25 cellular contexts compared by ENCODE assay signal in genomic region chr7:76230214-76230613, GRCh38. TPM values are rescaled to one million over a fixed set of nuclear protein-coding genes. Genes with fewer than 3 reads are reported as not detected.
"Had no signal": no experiment of that assay in that cellular context is flagged by ENCODE, and none has a peak within 500 bp of the region (broad histone marks: within the 10 kb centered on the region; RNA-seq: fewer than 3 reads in every experiment).

No MANE protein-coding gene starts in this region.

- H3K36me3 Mint-ChIP-seq: mesothelial cell of epicardium had no signal

- H3K27ac ChIP-seq: colonic mucosa, esophagus muscularis mucosa, foreskin keratinocyte, gastroesophageal sphincter, heart right ventricle, left lung, lower lobe of right lung had no signal

- FAIRE-seq: endothelial cell of umbilical vein, frontal cortex, islet of Langerhans, keratinocyte had no signal

- ATAC-seq: foreskin keratinocyte, gastroesophageal sphincter, heart right ventricle, left cardiac atrium, left lung, left ventricle myocardium superior, lower lobe of right lung, mucosa of descending colon had no signal

- H3K9me3 Mint-ChIP-seq: dendritic cell treated with granulocyte-macrophage colony-stimulating factor and Interleukin-4, amounts not matched to agents 40 ng/mL and 50 ng/mL, for 4 days; mesothelial cell of epicardium had no signal

- H3K4me3 ChIP-seq: colonic mucosa, dorsolateral prefrontal cortex, esophagus muscularis mucosa, gastroesophageal sphincter, heart right ventricle, left lung, lower lobe of right lung, mucosa of descending colon had no signal

- H3K27me3 ChIP-seq: colonic mucosa, foreskin keratinocyte had no signal

- H3K9me3 ChIP-seq: colonic mucosa, esophagus muscularis mucosa, gastroesophageal sphincter, heart right ventricle, left lung, lower lobe of right lung, mucosa of descending colon had no signal

- H3K36me3 ChIP-seq: colonic mucosa, esophagus muscularis mucosa, gastroesophageal sphincter, heart right ventricle, left lung, lower lobe of right lung had no signal

- H3K4me3 Mint-ChIP-seq: dendritic cell treated with granulocyte-macrophage colony-stimulating factor and Interleukin-4, amounts not matched to agents 40 ng/mL and 50 ng/mL, for 4 days; mesothelial cell of epicardium; naive B cell had no signal

- H3K4me1 ChIP-seq: colonic mucosa, foreskin keratinocyte had no signal

- H3K27ac Mint-ChIP-seq: dendritic cell treated with granulocyte-macrophage colony-stimulating factor and Interleukin-4, amounts not matched to agents 40 ng/mL and 50 ng/mL, for 4 days; mesothelial cell of epicardium; naive B cell had no signal

- DNase-seq: colonic mucosa; cortex of kidney; dorsolateral prefrontal cortex; effector CD4-positive, alpha-beta T cell; effector memory CD4-positive, alpha-beta T cell; foreskin keratinocyte; head of caudate nucleus; heart right ventricle; hippocampal formation; left cardiac atrium; left lung; left ventricle myocardium superior; lower lobe of right lung; mesenchymal stem cell; mucosa of descending colon; naive B cell had no signal

RNA-seq across cellular contexts. Expression of gene SRRM3, which starts 28.5 kb away (rescaled TPM):
- total RNA-seq: epithelial cell of proximal tubule had no signal
